In genomic region chr2:9951272-9951521, GRCh38 we compare ENCODE assay signal across 1 cellular context.
TF ChIP-seq lines count a peak whose summit lies in the region.

No MANE protein-coding gene starts in this region.

TF ChIP-seq in WTC11, 78 proteins besides CTCF, POLR2A, EP300 and RAD21 (continued from another document):
- TF ChIP-seq, protein P1, sequence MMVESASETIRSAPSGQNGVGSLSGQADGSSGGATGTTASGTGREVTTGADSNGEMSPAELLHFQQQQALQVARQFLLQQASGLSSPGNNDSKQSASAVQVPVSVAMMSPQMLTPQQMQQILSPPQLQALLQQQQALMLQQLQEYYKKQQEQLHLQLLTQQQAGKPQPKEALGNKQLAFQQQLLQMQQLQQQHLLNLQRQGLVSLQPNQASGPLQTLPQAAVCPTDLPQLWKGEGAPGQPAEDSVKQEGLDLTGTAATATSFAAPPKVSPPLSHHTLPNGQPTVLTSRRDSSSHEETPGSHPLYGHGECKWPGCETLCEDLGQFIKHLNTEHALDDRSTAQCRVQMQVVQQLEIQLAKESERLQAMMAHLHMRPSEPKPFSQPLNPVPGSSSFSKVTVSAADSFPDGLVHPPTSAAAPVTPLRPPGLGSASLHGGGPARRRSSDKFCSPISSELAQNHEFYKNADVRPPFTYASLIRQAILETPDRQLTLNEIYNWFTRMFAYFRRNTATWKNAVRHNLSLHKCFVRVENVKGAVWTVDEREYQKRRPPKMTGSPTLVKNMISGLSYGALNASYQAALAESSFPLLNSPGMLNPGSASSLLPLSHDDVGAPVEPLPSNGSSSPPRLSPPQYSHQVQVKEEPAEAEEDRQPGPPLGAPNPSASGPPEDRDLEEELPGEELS (CRISPR knock-in tag; IDR thresholded peaks at IDR 0.05): no peak
- no peak for TF ChIP-seq ZBTB21 (CRISPR knock-in tag; IDR thresholded peaks at IDR 0.05; ENCODE audit: borderline replicate concordance)
- no peak for TF ChIP-seq FOXP1 (CRISPR knock-in tag; IDR thresholded peaks at IDR 0.05; ENCODE audit: borderline replicate concordance)
- no peak for TF ChIP-seq USF1 (CRISPR knock-in tag; IDR thresholded peaks at IDR 0.05)
- no peak for TF ChIP-seq TEAD4 (CRISPR knock-in tag; IDR thresholded peaks at IDR 0.05)
- no peak for TF ChIP-seq MXD4 (CRISPR knock-in tag; IDR thresholded peaks at IDR 0.05; ENCODE audit: borderline replicate concordance)
TF ChIP-seq in WTC11: peak in this region for 0.
